ENCODE assay signal across 9 cellular contexts in genomic region chr20:50848341-50848808, GRCh38. TPM values are rescaled to one million over a fixed set of nuclear protein-coding genes. Genes with fewer than 3 reads are reported as not detected.
DNase-seq lines count a peak whose midpoint lies in the region; ATAC-seq and TF ChIP-seq lines count a peak whose summit lies in the region.
"Had no signal": no experiment of that assay in that cellular context is flagged by ENCODE, and none has a peak within 500 bp of the region (broad histone marks: within the 10 kb centered on the region; RNA-seq: fewer than 3 reads in every experiment).

No MANE protein-coding gene starts in this region.

- H2AFZ ChIP-seq in OCI-LY1 (ENCODE audit: low read length) = no peak overlapping the region

- 80 to 81% methylated on average over 8 of the region's 8 CpGs for WGBS in mesodermal cell (ENCODE audit: insufficient coverage in 2 of 2), 2 experiments

- H3K27ac ChIP-seq in OCI-LY1 (ENCODE audit: low read depth, low read length, poor library complexity, severe bottlenecking) = peak overlapping the region; percentile 80
- peak overlapping the region; percentile 10 for H3K27ac ChIP-seq in mesodermal cell (ENCODE audit: low read depth, low read length, severe bottlenecking)

- in situ Hi-C loops in ACHN (cut with HindIII; ENCODE audit: low pct_ligation_motif_present, low pct_unique_long_range_greater_than_20kb, low sequenced_read_pairs) = no loop called here

- no peaks in the 10 kb centered on the region for H3K9me3 ChIP-seq in OCI-LY1 (ENCODE audit: low read length)
- no peaks in the 10 kb centered on the region for H3K9me3 ChIP-seq in mesodermal cell (ENCODE audit: control insufficient read depth, low read length)

- peak overlapping the region; percentile 49; the same call in 1 of the 2 replicates for H3K9ac ChIP-seq in OCI-LY1 (ENCODE audit: low read length)

- H3K4me3 Mint-ChIP-seq in effector memory CD8-positive, alpha-beta T cell = no peak overlapping the region

- TF ChIP-seq CTCF in OCI-LY1 (IDR thresholded peaks at IDR 0.05; ENCODE audit: low read length) = no peak

- no peaks in the 10 kb centered on the region for H3K79me2 ChIP-seq in OCI-LY1 (ENCODE audit: insufficient read depth, low read length)

- no peaks in the 10 kb centered on the region for H3K9me3 Mint-ChIP-seq in effector memory CD8-positive, alpha-beta T cell

- DNase-seq in AG08396 (ENCODE audit: low spot score) = peak; percentile 52
- DNase-seq in effector memory CD8-positive, alpha-beta T cell = no peak
- DNase-seq in ACHN = no peak
- DNase-seq in NCI-H1417 treated with DMSO at 0.1 percent for 48 hours (lab: John Stamatoyannopoulos, UW) = no peak
- DNase-seq: NCI-H510A had no signal

- no peaks in the 10 kb centered on the region for H3F3A ChIP-seq in OCI-LY1 (ENCODE audit: insufficient read depth, low read length)

- peak overlapping the region; percentile 44 for H3K4me2 ChIP-seq in OCI-LY1 (ENCODE audit: low read length)

- H3K27ac Mint-ChIP-seq in effector memory CD8-positive, alpha-beta T cell = peak overlapping the region; percentile 49 to 55

- no peak for ATAC-seq in effector memory CD8-positive, alpha-beta T cell (replicated peaks)
- ATAC-seq in HG03354 (IDR thresholded peaks at IDR 0.05; ENCODE audit: poor library complexity, severe bottlenecking, unreplicated experiment) (no peak), HG02938 (IDR thresholded peaks at IDR 0.05; ENCODE audit: unreplicated experiment) (no peak)

- peaks cover 9 to 22% of the 10 kb centered on the region in 2 donors for H3K4me1 Mint-ChIP-seq in effector memory CD8-positive, alpha-beta T cell (ENCODE audit: low read depth in 2 of 2)

- H3K4me1 ChIP-seq in OCI-LY1 (ENCODE audit: insufficient read depth, low read length, severe bottlenecking) = peaks cover 40% of the 10 kb centered on the region
- peaks cover 23% of the 10 kb centered on the region for H3K4me1 ChIP-seq in mesodermal cell (ENCODE audit: control insufficient read depth, insufficient read depth, low read length, poor library complexity, severe bottlenecking)

- H3K36me3 ChIP-seq in OCI-LY1 (ENCODE audit: insufficient read depth, low read length) = peaks cover 29% of the 10 kb centered on the region; the same call in 1 of the 2 replicates
- H3K36me3 ChIP-seq in mesodermal cell (ENCODE audit: control insufficient read depth, insufficient read depth, low read length) = no peaks in the 10 kb centered on the region

- H3K27me3 Mint-ChIP-seq in effector memory CD8-positive, alpha-beta T cell = no peaks in the 10 kb centered on the region

- peaks cover 4% of the 10 kb centered on the region for H3K36me3 Mint-ChIP-seq in effector memory CD8-positive, alpha-beta T cell (ENCODE audit: insufficient read depth)

- H3K4me3 ChIP-seq in OCI-LY1 (ENCODE audit: low read depth, low read length, poor library complexity, severe bottlenecking) = no peak overlapping the region
- no peak overlapping the region for H3K4me3 ChIP-seq in mesodermal cell (ENCODE audit: extremely low read depth, insufficient read depth, low read length, poor library complexity, severe bottlenecking)

- no peaks in the 10 kb centered on the region for H3K9me2 ChIP-seq in OCI-LY1 (ENCODE audit: low read depth, low read length)

- no peaks in the 10 kb centered on the region for H4K20me1 ChIP-seq in OCI-LY1 (ENCODE audit: insufficient read depth, low read length)

- no peaks in the 10 kb centered on the region for H3K27me3 ChIP-seq in OCI-LY1 (ENCODE audit: insufficient read depth, low read length)

RNA-seq across cellular contexts. Expression of gene BCAS4, which starts 53.5 kb away (rescaled TPM):
- 15.4 TPM for polyA plus RNA-seq in mesodermal cell (2013, experiment 1 of 2)
- polyA plus RNA-seq in mesodermal cell (2013, experiment 2 of 2) = 12.2 TPM
